8 cellular contexts compared by ENCODE assay signal in the genomic region with DNA sequence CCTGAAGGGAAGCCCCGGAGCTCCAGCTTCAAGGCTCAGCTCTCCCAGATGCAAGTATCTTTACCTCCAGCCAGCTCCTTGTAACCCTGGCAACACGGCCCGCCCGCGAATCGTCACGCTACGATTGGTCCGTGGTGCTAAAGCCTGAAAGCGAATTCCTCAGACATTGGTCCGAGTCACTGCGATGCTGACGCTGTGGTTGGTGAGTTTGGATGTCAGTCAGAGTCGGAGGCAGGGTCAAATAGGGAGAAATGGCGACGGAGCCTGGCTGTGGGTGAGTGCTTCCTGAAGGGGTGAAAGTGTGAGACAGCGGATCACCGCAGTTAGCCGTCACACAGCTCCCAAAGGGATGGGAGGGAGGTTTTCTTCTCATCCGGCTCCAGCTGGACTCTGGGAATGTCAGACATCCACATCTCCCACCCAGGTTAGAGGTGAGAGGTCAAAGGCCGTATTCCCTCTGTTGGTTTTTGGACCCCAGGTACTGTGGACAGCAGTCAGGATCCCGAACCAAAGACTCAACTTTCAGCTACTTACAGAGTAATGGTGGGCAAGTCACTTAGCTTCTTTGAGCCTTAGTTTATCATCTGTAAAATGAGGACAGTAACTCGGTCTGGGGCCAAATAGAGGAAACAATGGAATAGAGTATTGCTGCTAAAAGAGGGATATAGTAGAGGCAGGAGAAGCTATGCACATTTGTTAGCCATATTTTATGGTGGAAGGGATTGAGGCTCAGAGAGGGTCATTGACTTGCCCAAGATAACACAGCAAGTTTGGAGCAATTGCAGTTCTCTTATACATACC.
A peak's percentile ranks its signal among the peaks of the same experiment; 100 is the strongest.
DNase-seq lines count a peak whose midpoint lies in the region; ATAC-seq, FAIRE-seq and TF ChIP-seq lines count a peak whose summit lies in the region.

ZSWIM1 (plus strand) TSS at position 240 of the 801 bp plus-strand sequence. CDS start 1,366 bp downstream, outside the sequence.

- ATAC-seq in GM19035 (IDR thresholded peaks at IDR 0.05; ENCODE audit: unreplicated experiment) = peak; percentile 95
- peak; percentile 95 for ATAC-seq in HG03342 (IDR thresholded peaks at IDR 0.05; ENCODE audit: unreplicated experiment)

- H3K4me3 ChIP-seq in AG10803 (ENCODE audit: low read length) = peak within 1 kb of the TSS; percentile 94

- TF ChIP-seq CTCF in AG10803 (conservative IDR thresholded peaks at IDR 0.05; ENCODE audit: low read length) = no peak

- FAIRE-seq in islet of Langerhans (lab: Jason Lieb, UNC) = peak; percentile 86

- DNase-seq in AG10803 (ENCODE audit: low read depth) (peak; percentile 99), NCI-H345 treated with DMSO at 0.1 percent for 48 hours (lab: John Stamatoyannopoulos, UW; ENCODE audit: unreplicated experiment) (peak; percentile 99), cerebellar cortex (ENCODE audit: low spot score) (peak; percentile 99)
- DNase-seq in activated CD4-positive, CD25-positive, alpha-beta regulatory T cell treated with anti-CD3 and anti-CD28 coated beads, Interleukin-2, amount 50 U/mL, for 16 hours (ENCODE audit: low read depth, low spot score) = peak; percentile 98
- DNase-seq in stimulated activated CD4-positive, alpha-beta T cell treated with anti-CD3 and anti-CD28 coated beads, Interleukin-12 subunit alpha, Interleukin-12 subunit beta, amount 100 ng/mL, for 24 hours (ENCODE audit: low read depth in 2 of 2) = peak; percentile 96 to 100

Comparison
In these comparisons a context has a peak if more than half of its experiments do, and no peak if none do; other contexts are left out.
1. Peak in every context shown above with its lines: DNase-seq, ATAC-seq and H3K4me3 ChIP-seq.